1 cellular context compared by ENCODE assay signal in genomic region chr18:50193796-50194622, GRCh38.
TF ChIP-seq lines count a peak whose summit lies in the region.

No MANE protein-coding gene starts in this region.

TF ChIP-seq in HepG2, 621 proteins besides CTCF, POLR2A, EP300 and RAD21 (continues in another document):
- TF ChIP-seq ZNF687 (CRISPR knock-in tag; IDR thresholded peaks at IDR 0.05) (peak; percentile 38), ZKSCAN8 (CRISPR knock-in tag; IDR thresholded peaks at IDR 0.05; ENCODE audit: borderline replicate concordance) (no peak), ZBTB1 (CRISPR knock-in tag; IDR thresholded peaks at IDR 0.05; ENCODE audit: borderline replicate concordance) (no peak), ZNF263 (CRISPR knock-in tag; IDR thresholded peaks at IDR 0.05) (peak; percentile 82), ZNF619 (CRISPR knock-in tag; IDR thresholded peaks at IDR 0.05) (no peak), HNRNPK (IDR thresholded peaks at IDR 0.05; ENCODE audit: low read depth, low read length, poor library complexity, severe bottlenecking) (no peak), KDM5A (IDR thresholded peaks at IDR 0.05; ENCODE audit: borderline replicate concordance, low read length) (no peak), RXRA (CRISPR knock-in tag; IDR thresholded peaks at IDR 0.05) (no peak), ZEB1 (IDR thresholded peaks at IDR 0.05; ENCODE audit: insufficient replicate concordance, low read depth) (peak; percentile 35), MLLT10 (CRISPR knock-in tag; IDR thresholded peaks at IDR 0.05) (no peak), ZNF841 (CRISPR knock-in tag; IDR thresholded peaks at IDR 0.05; ENCODE audit: borderline replicate concordance) (no peak), MLXIP (CRISPR knock-in tag; IDR thresholded peaks at IDR 0.05; ENCODE audit: borderline replicate concordance) (no peak), SRSF1 (optimal IDR thresholded peaks at IDR 0.05; ENCODE audit: low read depth, low read length) (peak; percentile 26), ZNF691 (CRISPR knock-in tag; IDR thresholded peaks at IDR 0.05; ENCODE audit: borderline replicate concordance, low read depth) (no peak), JUN (CRISPR knock-in tag; IDR thresholded peaks at IDR 0.05) (no peak), IRF2 (CRISPR knock-in tag; IDR thresholded peaks at IDR 0.05) (no peak), ZFP91 (CRISPR knock-in tag; IDR thresholded peaks at IDR 0.05; ENCODE audit: borderline replicate concordance) (peak; percentile 20; the same call in 1 of the 2 replicates), ZNF552 (CRISPR knock-in tag; IDR thresholded peaks at IDR 0.05; ENCODE audit: borderline replicate concordance) (no peak), AGO2 (optimal IDR thresholded peaks at IDR 0.05; ENCODE audit: low read depth, low read length) (peak; percentile 56), ZNF569 (CRISPR knock-in tag; IDR thresholded peaks at IDR 0.05; ENCODE audit: borderline replicate concordance) (no peak), ERF (CRISPR knock-in tag; IDR thresholded peaks at IDR 0.05) (no peak), PBX2 (CRISPR knock-in tag; IDR thresholded peaks at IDR 0.05) (no peak), KMT2A (CRISPR knock-in tag; IDR thresholded peaks at IDR 0.05) (0 out of 2 replicates have a peak, but pooled peaks have one; percentile 9), SAP130 (CRISPR knock-in tag; IDR thresholded peaks at IDR 0.05; ENCODE audit: low read depth) (no peak; the same call in 1 of the 2 replicates), ZFP36L2 (CRISPR knock-in tag; IDR thresholded peaks at IDR 0.05) (no peak), ATF6 (CRISPR knock-in tag; conservative IDR thresholded peaks at IDR 0.05) (no peak), CSRNP1 (CRISPR knock-in tag; IDR thresholded peaks at IDR 0.05) (0 out of 2 replicates have a peak, but pooled peaks have one; percentile 28), AKAP8 (CRISPR knock-in tag; IDR thresholded peaks at IDR 0.05) (no peak), TFDP1 (CRISPR knock-in tag; IDR thresholded peaks at IDR 0.05; ENCODE audit: borderline replicate concordance) (no peak), HINFP (CRISPR knock-in tag; IDR thresholded peaks at IDR 0.05; ENCODE audit: low read depth) (no peak), ZGPAT (CRISPR knock-in tag; IDR thresholded peaks at IDR 0.05) (no peak), ZNF800 (CRISPR knock-in tag; IDR thresholded peaks at IDR 0.05) (peak; percentile 87), ZNF253 (CRISPR knock-in tag; IDR thresholded peaks at IDR 0.05; ENCODE audit: borderline replicate concordance) (0 out of 2 replicates have a peak, but pooled peaks have one; percentile 22), NFRKB (IDR thresholded peaks at IDR 0.05) (no peak)
